ENCODE assay signal across 8 cellular contexts in the genomic region with DNA sequence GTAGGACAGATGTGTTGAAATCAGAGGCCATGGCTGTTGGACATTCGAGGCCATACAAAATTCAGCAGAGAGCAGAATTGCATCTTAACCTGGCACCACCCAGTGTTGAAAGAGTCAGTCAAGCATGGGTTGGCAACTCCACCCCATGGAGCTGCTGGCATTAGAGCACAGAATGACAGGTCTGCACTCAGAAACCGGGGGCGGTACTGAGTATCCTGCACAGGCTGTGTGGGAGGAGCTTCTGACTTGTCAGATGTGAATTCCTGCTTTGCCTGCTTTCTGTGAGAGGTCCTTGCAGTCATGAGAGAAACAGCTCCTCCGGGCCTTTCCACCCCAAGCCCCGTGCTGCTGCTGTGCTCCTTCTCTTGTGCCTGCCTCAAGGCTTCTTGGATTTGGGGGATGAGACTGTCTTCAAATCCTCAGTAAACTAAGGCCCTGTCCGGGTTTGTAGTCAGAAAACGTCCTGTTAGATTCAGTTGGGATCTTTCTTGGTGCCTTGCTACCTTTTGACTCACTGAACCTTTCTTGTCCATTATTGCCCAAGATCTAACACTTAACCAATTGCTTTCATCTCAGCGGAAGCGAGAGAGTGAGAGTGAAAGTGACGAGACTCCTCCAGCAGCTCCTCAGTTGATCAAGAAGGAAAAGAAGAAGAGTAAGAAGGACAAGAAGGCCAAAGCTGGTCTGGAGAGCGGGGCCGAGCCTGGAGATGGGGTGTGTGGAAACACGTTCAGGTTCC. TPM values are rescaled to one million over a fixed set of nuclear protein-coding genes. Genes with fewer than 3 reads are reported as not detected.
DNase-seq lines count a peak whose midpoint lies in the region; ATAC-seq lines count a peak whose summit lies in the region.
"Had no signal": no experiment of that assay in that cellular context is flagged by ENCODE, and none has a peak within 500 bp of the region (broad histone marks: within the 10 kb centered on the region; RNA-seq: fewer than 3 reads in every experiment).

No MANE protein-coding gene starts in this region.

- peaks cover 5% of the 10 kb centered on the region; the same call in 1 of the 2 replicates for H3K79me2 ChIP-seq in GM23248 (ENCODE audit: insufficient read depth)

- intact Hi-C loops in dendritic cell treated with granulocyte-macrophage colony-stimulating factor and Interleukin-4, amounts not matched to agents 40 ng/mL and 50 ng/mL, for 4 days (cut with micrococcal nuclease): no loop called here
- intact Hi-C loops in posterior cingulate gyrus (cut with DNase I): no loop called here

- no peak overlapping the region for H3K4me2 ChIP-seq in GM23248 (ENCODE audit: unreplicated experiment)

- DNase-seq in GM23248 (peak; percentile 71), RPMI8226 (peak; percentile 6), posterior cingulate gyrus (peak in 7 of 10 donors; percentile 13 to 89 (median 53))

- H3K4me1 Mint-ChIP-seq in dendritic cell treated with granulocyte-macrophage colony-stimulating factor and Interleukin-4, amounts not matched to agents 40 ng/mL and 50 ng/mL, for 4 days (ENCODE audit: low read depth): peaks cover 14% of the 10 kb centered on the region

- H3K27me3 Mint-ChIP-seq in dendritic cell treated with granulocyte-macrophage colony-stimulating factor and Interleukin-4, amounts not matched to agents 40 ng/mL and 50 ng/mL, for 4 days: no peaks in the 10 kb centered on the region

- ATAC-seq in GM21381 (IDR thresholded peaks at IDR 0.05; ENCODE audit: unreplicated experiment): no peak
- no peak for ATAC-seq in HG03469 (IDR thresholded peaks at IDR 0.05; ENCODE audit: unreplicated experiment)
- no peak for ATAC-seq in GM18520 (IDR thresholded peaks at IDR 0.05; ENCODE audit: unreplicated experiment)

- no peaks in the 10 kb centered on the region for H3K9me3 ChIP-seq in GM23248 (ENCODE audit: low read depth)

- peaks cover 29% of the 10 kb centered on the region for H3F3A ChIP-seq in GM23248 (ENCODE audit: insufficient read depth)

- no peak overlapping the region for H2AFZ ChIP-seq in GM23248

- peaks cover 7% of the 10 kb centered on the region; the same call in 1 of the 2 replicates for H3K36me3 ChIP-seq in GM23248 (ENCODE audit: low read depth)

- no peak overlapping the region for H3K4me3 Mint-ChIP-seq in dendritic cell treated with granulocyte-macrophage colony-stimulating factor and Interleukin-4, amounts not matched to agents 40 ng/mL and 50 ng/mL, for 4 days

- H3K9me3 Mint-ChIP-seq in dendritic cell treated with granulocyte-macrophage colony-stimulating factor and Interleukin-4, amounts not matched to agents 40 ng/mL and 50 ng/mL, for 4 days: no peaks in the 10 kb centered on the region

- no peaks in the 10 kb centered on the region for H3K27me3 ChIP-seq in GM23248 (replicated peaks; ENCODE audit: insufficient read depth)

- peaks cover 86% of the 10 kb centered on the region for H3K36me3 Mint-ChIP-seq in dendritic cell treated with granulocyte-macrophage colony-stimulating factor and Interleukin-4, amounts not matched to agents 40 ng/mL and 50 ng/mL, for 4 days (ENCODE audit: low read depth)

- 80 to 81% methylated on average over 12 to 13 of the region's 13 CpGs for WGBS in GM23248 (ENCODE audit: low coverage in 1 of 2, low lambda C conversion rate in 2 of 2, missing lambda C conversion rate in 2 of 2), 2 experiments

- no peak overlapping the region for H3K27ac ChIP-seq in GM23248

- H3K27ac Mint-ChIP-seq in dendritic cell treated with granulocyte-macrophage colony-stimulating factor and Interleukin-4, amounts not matched to agents 40 ng/mL and 50 ng/mL, for 4 days: peak overlapping the region; percentile 16

- H3K9ac ChIP-seq in GM23248: no peak overlapping the region

- no peaks in the 10 kb centered on the region for H4K20me1 ChIP-seq in GM23248 (ENCODE audit: insufficient read depth)

- in situ Hi-C loops in GM23248 (cut with MboI): no loop called here

- no peak overlapping the region for H3K4me3 ChIP-seq in GM23248

- H3K4me1 ChIP-seq in GM23248 (ENCODE audit: insufficient read depth): peaks cover 13% of the 10 kb centered on the region

- no peaks in the 10 kb centered on the region for H3K9me2 ChIP-seq in GM23248 (ENCODE audit: insufficient read depth)

RNA-seq across cellular contexts. Expression of gene DKC1, which starts 13.1 kb away (rescaled TPM):
- total RNA-seq in GM23248 (2014; rRNA removed; shearing (Covaris generic)): 30.0 and 40.1 TPM in 2 replicates
- polyA plus RNA-seq in GM23248 (2016; fragmentation: Nextera tagmentation; extraction: Ambion mirVana): 41.3 and 42.9 TPM in 2 replicates

RNA-seq across cellular contexts. Expression of gene GAB3, which starts 24.9 kb away (rescaled TPM):
- total RNA-seq in GM23248 (2014; rRNA removed; shearing (Covaris generic)): 0.25 and 0.76 TPM in 2 replicates
- 0.89 and 1.0 TPM in 2 replicates for polyA plus RNA-seq in GM23248 (2016; fragmentation: Nextera tagmentation; extraction: Ambion mirVana)
- polyA plus RNA-seq: neural cell had no signal

RNA-seq across cellular contexts. Expression of gene MPP1, which starts 29.5 kb away (rescaled TPM):
- total RNA-seq in GM23248 (2014; rRNA removed; shearing (Covaris generic)): 16.7 and 22.7 TPM in 2 replicates
- polyA plus RNA-seq in GM23248 (2016; fragmentation: Nextera tagmentation; extraction: Ambion mirVana): 16.6 and 17.4 TPM in 2 replicates

RNA-seq across cellular contexts. Expression of gene SMIM9, which starts 58.7 kb away (rescaled TPM):
- total RNA-seq in GM23248 (2014; rRNA removed; shearing (Covaris generic)): not detected in 2 replicates
- not detected in 2 replicates for polyA plus RNA-seq in GM23248 (2016; fragmentation: Nextera tagmentation; extraction: Ambion mirVana)
- polyA plus RNA-seq: neural cell had no signal

Comparison
In these comparisons a context has a peak if more than half of its experiments do, and no peak if none do; other contexts are left out.
1. DNase-seq: peak in every context shown above with its lines; median percentile 71 in GM23248; 53 in posterior cingulate gyrus; 6 in RPMI8226.